9 cellular contexts compared by ENCODE assay signal in the genomic region with DNA sequence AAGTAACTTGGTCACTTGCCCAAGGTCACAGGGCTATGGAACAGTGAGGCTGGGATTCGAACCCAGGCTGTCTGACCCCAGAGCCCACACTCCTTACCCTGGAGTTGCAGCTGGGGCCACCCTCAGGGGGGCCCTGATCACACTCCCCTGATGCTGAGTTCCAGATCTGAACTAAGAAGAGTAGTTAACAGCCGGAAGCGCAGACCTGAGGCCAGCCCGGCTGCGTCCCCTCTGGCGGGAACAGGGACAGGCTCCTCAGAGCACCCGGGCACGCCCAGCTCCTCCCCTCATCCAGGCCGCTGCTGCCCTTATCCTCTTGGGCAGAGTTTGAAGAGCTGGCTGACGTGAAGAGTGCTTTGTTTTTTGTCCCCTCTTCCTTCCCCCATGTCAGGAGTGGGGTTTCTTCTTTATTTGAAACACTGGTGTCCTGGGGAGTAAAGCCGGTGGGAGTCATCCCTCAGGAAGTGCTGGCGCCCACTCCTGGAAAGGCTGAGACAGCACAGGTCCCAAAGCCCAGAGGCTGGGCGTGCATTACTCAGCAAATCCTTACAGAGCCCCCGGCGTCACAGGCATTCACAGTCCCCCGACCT. TPM values are rescaled to one million over a fixed set of nuclear protein-coding genes. Genes with fewer than 3 reads are reported as not detected.
DNase-seq lines count a peak whose midpoint lies in the region; ATAC-seq and TF ChIP-seq lines count a peak whose summit lies in the region.
"Had no signal": no experiment of that assay in that cellular context is flagged by ENCODE, and none has a peak within 500 bp of the region (broad histone marks: within the 10 kb centered on the region; RNA-seq: fewer than 3 reads in every experiment).

No MANE protein-coding gene starts in this region.

- CTCF ChIA-PET in activated CD8-positive, alpha-beta T cell treated with anti-CD3 and anti-CD28 coated beads for 36 hours (lab: Charles Lee): interaction anchor here (0.8 to 13.5 kb wide), 7 partner anchors 20 to 92 kb away, joined by 3 to 460 read pairs (median 4); a partner anchor contains a TSS

- H3K4me3 Mint-ChIP-seq in CD4-positive, CD25-positive, alpha-beta regulatory T cell: peak overlapping the region; percentile 73 to 93 (median 86)
- peak overlapping the region; percentile 86 for H3K4me3 Mint-ChIP-seq in GM23338
- peak overlapping the region; percentile 95 for H3K4me3 Mint-ChIP-seq in activated CD8-positive, alpha-beta T cell treated with anti-CD3 and anti-CD28 coated beads for 36 hours
- H3K4me3 Mint-ChIP-seq in natural killer cell treated with Interleukin-12 subunit alpha and Interleukin-12 subunit beta and Interleukin-15 and Interleukin-18, amount 100 ng/mL, for 72 hours: peak overlapping the region; percentile 89

- peaks cover 11 to 73% (median 48%) of the 10 kb centered on the region in 4 donors for H3K4me1 Mint-ChIP-seq in CD4-positive, CD25-positive, alpha-beta regulatory T cell
- H3K4me1 Mint-ChIP-seq in GM23338: peaks cover 51% of the 10 kb centered on the region
- peaks cover 84% of the 10 kb centered on the region for H3K4me1 Mint-ChIP-seq in activated CD8-positive, alpha-beta T cell treated with anti-CD3 and anti-CD28 coated beads for 36 hours (ENCODE audit: low read depth)
- H3K4me1 Mint-ChIP-seq in natural killer cell treated with Interleukin-12 subunit alpha and Interleukin-12 subunit beta and Interleukin-15 and Interleukin-18, amount 100 ng/mL, for 72 hours (ENCODE audit: low read depth in 2 of 2): peaks cover 56 to 57% of the 10 kb centered on the region in 2 donors

- H3F3A ChIP-seq in GM23338 (replicated peaks; ENCODE audit: low read depth): peaks cover 39% of the 10 kb centered on the region

- peaks cover 70% of the 10 kb centered on the region for H3K4me1 ChIP-seq in CD4-positive, CD25-positive, alpha-beta regulatory T cell (ENCODE audit: control insufficient read depth, insufficient read depth, low read length, poor library complexity, severe bottlenecking)
- H3K4me1 ChIP-seq in GM23338 (ENCODE audit: insufficient read depth): peaks cover 38% of the 10 kb centered on the region

- peak overlapping the region; percentile 98 for H3K27ac ChIP-seq in CD4-positive, CD25-positive, alpha-beta regulatory T cell (ENCODE audit: insufficient read depth, low read length, poor library complexity, severe bottlenecking)
- H3K27ac ChIP-seq in GM23338 (ENCODE audit: low read depth): peak overlapping the region; percentile 91

- intact Hi-C loops in activated CD8-positive, alpha-beta T cell treated with anti-CD3 and anti-CD28 coated beads for 36 hours (cut with micrococcal nuclease): loop anchor here (2.0 kb wide), 1 partner anchor 17 kb away; a partner anchor contains a TSS

- POLR2A ChIA-PET in activated CD8-positive, alpha-beta T cell treated with anti-CD3 and anti-CD28 coated beads for 36 hours (lab: Charles Lee): interaction anchor here (1.0 to 25.2 kb wide), 7 partner anchors 12 to 158 kb away, joined by 3 to 1266 read pairs (median 3); a partner anchor contains a TSS

- H3K27me3 Mint-ChIP-seq in CD4-positive, CD25-positive, alpha-beta regulatory T cell: no peaks in the 10 kb centered on the region
- H3K27me3 Mint-ChIP-seq in GM23338 (ENCODE audit: insufficient read depth, low read depth, poor library complexity): peaks cover 25% of the 10 kb centered on the region
- H3K27me3 Mint-ChIP-seq in activated CD8-positive, alpha-beta T cell treated with anti-CD3 and anti-CD28 coated beads for 36 hours: no peaks in the 10 kb centered on the region
- H3K27me3 Mint-ChIP-seq in natural killer cell treated with Interleukin-12 subunit alpha and Interleukin-12 subunit beta and Interleukin-15 and Interleukin-18, amount 100 ng/mL, for 72 hours: no peaks in the 10 kb centered on the region

- H3K79me2 ChIP-seq in GM23338 (replicated peaks; ENCODE audit: insufficient read depth): peaks cover 17% of the 10 kb centered on the region

- peak in 2 of 3 donors; percentile 48 to 79 for DNase-seq in CD4-positive, CD25-positive, alpha-beta regulatory T cell
- DNase-seq in GM23338 (ENCODE audit: low spot score): peak; percentile 91
- peak; percentile 66 for DNase-seq in NCI-H2227 treated with DMSO at 0.1 percent for 48 hours (lab: John Stamatoyannopoulos, UW)
- DNase-seq in activated CD8-positive, alpha-beta T cell treated with anti-CD3 and anti-CD28 coated beads for 36 hours: peak; percentile 78
- DNase-seq in fibroblast of peridontal ligament (ENCODE audit: extremely low read depth): peak; percentile 73
- no peak for DNase-seq in natural killer cell treated with Interleukin-12 subunit alpha and Interleukin-12 subunit beta and Interleukin-15 and Interleukin-18, amount 100 ng/mL, for 72 hours (ENCODE audit: low spot score)

- H3K4me2 ChIP-seq in GM23338: peak overlapping the region; percentile 98

- no peaks in the 10 kb centered on the region for H3K9me2 ChIP-seq in GM23338 (ENCODE audit: insufficient read depth)

- peaks cover 33% of the 10 kb centered on the region for H3K36me3 ChIP-seq in CD4-positive, CD25-positive, alpha-beta regulatory T cell (ENCODE audit: control insufficient read depth, insufficient read depth, low read length)
- peaks cover 15% of the 10 kb centered on the region for H3K36me3 ChIP-seq in GM23338 (ENCODE audit: insufficient read depth)

- peak overlapping the region; percentile 83; the same call in 1 of the 2 replicates for H2AFZ ChIP-seq in GM23338

- H3K27me3 ChIP-seq in CD4-positive, CD25-positive, alpha-beta regulatory T cell (ENCODE audit: control insufficient read depth, insufficient read depth, low read length): no peaks in the 10 kb centered on the region
- no peaks in the 10 kb centered on the region for H3K27me3 ChIP-seq in GM23338 (ENCODE audit: insufficient read depth)

- H3K36me3 Mint-ChIP-seq in CD4-positive, CD25-positive, alpha-beta regulatory T cell: peaks cover 35% of the 10 kb centered on the region
- peaks cover 29% of the 10 kb centered on the region for H3K36me3 Mint-ChIP-seq in GM23338 (ENCODE audit: low read depth)
- H3K36me3 Mint-ChIP-seq in activated CD8-positive, alpha-beta T cell treated with anti-CD3 and anti-CD28 coated beads for 36 hours (ENCODE audit: low read depth): peaks cover 67% of the 10 kb centered on the region
- H3K36me3 Mint-ChIP-seq in natural killer cell treated with Interleukin-12 subunit alpha and Interleukin-12 subunit beta and Interleukin-15 and Interleukin-18, amount 100 ng/mL, for 72 hours: peaks cover 17% of the 10 kb centered on the region

- H3K27ac Mint-ChIP-seq in CD4-positive, CD25-positive, alpha-beta regulatory T cell: peak overlapping the region; percentile 98 to 99 (median 99)
- peak overlapping the region; percentile 98 for H3K27ac Mint-ChIP-seq in GM23338
- H3K27ac Mint-ChIP-seq in activated CD8-positive, alpha-beta T cell treated with anti-CD3 and anti-CD28 coated beads for 36 hours: peak overlapping the region; percentile 93
- H3K27ac Mint-ChIP-seq in natural killer cell treated with Interleukin-12 subunit alpha and Interleukin-12 subunit beta and Interleukin-15 and Interleukin-18, amount 100 ng/mL, for 72 hours: peak overlapping the region; percentile 96

- no peaks in the 10 kb centered on the region for H3K9me3 ChIP-seq in CD4-positive, CD25-positive, alpha-beta regulatory T cell (ENCODE audit: control insufficient read depth in 2 of 2, low read length in 2 of 2)

- TF ChIP-seq CTCF in GM23338 (conservative IDR thresholded peaks at IDR 0.05; ENCODE audit: low read depth in 2 of 2): peak; percentile 63 to 80
- TF ChIP-seq CTCF in activated CD8-positive, alpha-beta T cell treated with anti-CD3 and anti-CD28 coated beads for 36 hours (IDR thresholded peaks at IDR 0.05): no peak

- H4K20me1 ChIP-seq in GM23338 (replicated peaks; ENCODE audit: insufficient read depth): peaks cover 4% of the 10 kb centered on the region; the same call in 1 of the 2 replicates

- no peaks in the 10 kb centered on the region for H3K9me3 Mint-ChIP-seq in CD4-positive, CD25-positive, alpha-beta regulatory T cell
- H3K9me3 Mint-ChIP-seq in GM23338: no peaks in the 10 kb centered on the region
- H3K9me3 Mint-ChIP-seq in activated CD8-positive, alpha-beta T cell treated with anti-CD3 and anti-CD28 coated beads for 36 hours: no peaks in the 10 kb centered on the region
- H3K9me3 Mint-ChIP-seq in natural killer cell treated with Interleukin-12 subunit alpha and Interleukin-12 subunit beta and Interleukin-15 and Interleukin-18, amount 100 ng/mL, for 72 hours: no peaks in the 10 kb centered on the region

- ATAC-seq in CD4-positive, CD25-positive, alpha-beta regulatory T cell (ENCODE audit: low read depth in 2 of 2): peak; percentile 21 to 22
- ATAC-seq in GM23338: peak; percentile 54
- ATAC-seq in activated CD8-positive, alpha-beta T cell treated with anti-CD3 and anti-CD28 coated beads for 36 hours: peak; percentile 43
- ATAC-seq in natural killer cell treated with Interleukin-12 subunit alpha and Interleukin-12 subunit beta and Interleukin-15 and Interleukin-18, amount 100 ng/mL, for 72 hours: peak in 1 of 2 donors; percentile 34
- no peak for ATAC-seq in HG02840 (IDR thresholded peaks at IDR 0.05; ENCODE audit: low FRiP score, unreplicated experiment)
- no peak for ATAC-seq in GM18909 (IDR thresholded peaks at IDR 0.05; ENCODE audit: poor library complexity, unreplicated experiment)

- peak overlapping the region; percentile 65 for H3K4me3 ChIP-seq in CD4-positive, CD25-positive, alpha-beta regulatory T cell (ENCODE audit: low read depth, low read length)
- peak overlapping the region; percentile 95 for H3K4me3 ChIP-seq in GM23338

RNA-seq across cellular contexts. Expression of a gene that starts 8.7 kb away (rescaled TPM):
- 134 TPM for total RNA-seq in CD4-positive, CD25-positive, alpha-beta regulatory T cell
- polyA plus RNA-seq in CD4-positive, CD25-positive, alpha-beta regulatory T cell: 100 to 1,000 TPM; 118 to 134 (median 125) TPM
- 378 and 416 TPM in 2 replicates for total RNA-seq in GM23338 (2014; rRNA removed; shearing (Covaris generic))
- polyA plus RNA-seq in GM23338 (2016; fragmentation: Nextera tagmentation; extraction: Ambion mirVana): 224 and 238 TPM in 2 replicates
- 100 to 1,000 TPM; 419 to 428 TPM for total RNA-seq in activated CD8-positive, alpha-beta T cell treated with anti-CD3 and anti-CD28 coated beads for 36 hours
- 100 to 1,000 TPM; 227 to 350 TPM for total RNA-seq in natural killer cell treated with Interleukin-12 subunit alpha and Interleukin-12 subunit beta and Interleukin-15 and Interleukin-18, amount 100 ng/mL, for 72 hours

RNA-seq across cellular contexts. Expression of a gene that starts 8.9 kb away (rescaled TPM):
- 44.1 TPM for total RNA-seq in CD4-positive, CD25-positive, alpha-beta regulatory T cell
- 10 to 100 TPM; 71.8 to 89.4 (median 79.4) TPM for polyA plus RNA-seq in CD4-positive, CD25-positive, alpha-beta regulatory T cell
- 66.7 and 71.7 TPM in 2 replicates for total RNA-seq in GM23338 (2014; rRNA removed; shearing (Covaris generic))
- polyA plus RNA-seq in GM23338 (2016; fragmentation: Nextera tagmentation; extraction: Ambion mirVana): 157 and 160 TPM in 2 replicates
- total RNA-seq in activated CD8-positive, alpha-beta T cell treated with anti-CD3 and anti-CD28 coated beads for 36 hours: 10 to 100 TPM; 88.6 to 97.8 TPM
- total RNA-seq in natural killer cell treated with Interleukin-12 subunit alpha and Interleukin-12 subunit beta and Interleukin-15 and Interleukin-18, amount 100 ng/mL, for 72 hours: 100 to 1,000 TPM in 1 of 2 donors, 10 to 100 TPM in 1; 74.9 to 141 TPM

RNA-seq across cellular contexts. Expression of a gene that starts 10.6 kb away (rescaled TPM):
- total RNA-seq in CD4-positive, CD25-positive, alpha-beta regulatory T cell: 174 TPM
- polyA plus RNA-seq in CD4-positive, CD25-positive, alpha-beta regulatory T cell: 100 to 1,000 TPM; 261 to 321 (median 291) TPM
- total RNA-seq in GM23338 (2014; rRNA removed; shearing (Covaris generic)): 24.7 and 25.3 TPM in 2 replicates
- polyA plus RNA-seq in GM23338 (2016; fragmentation: Nextera tagmentation; extraction: Ambion mirVana): 35.4 and 40.6 TPM in 2 replicates
- total RNA-seq in activated CD8-positive, alpha-beta T cell treated with anti-CD3 and anti-CD28 coated beads for 36 hours: 100 to 1,000 TPM; 485 to 489 TPM
- total RNA-seq in natural killer cell treated with Interleukin-12 subunit alpha and Interleukin-12 subunit beta and Interleukin-15 and Interleukin-18, amount 100 ng/mL, for 72 hours: 100 to 1,000 TPM in 1 of 2 donors, 10 to 100 TPM in 1; 71.6 to 131 TPM

RNA-seq across cellular contexts. Expression of a gene that starts 18.0 kb away (rescaled TPM):
- 186 TPM for total RNA-seq in CD4-positive, CD25-positive, alpha-beta regulatory T cell
- polyA plus RNA-seq in CD4-positive, CD25-positive, alpha-beta regulatory T cell: 100 to 1,000 TPM; 310 to 410 (median 340) TPM
- 186 and 204 TPM in 2 replicates for total RNA-seq in GM23338 (2014; rRNA removed; shearing (Covaris generic))
- polyA plus RNA-seq in GM23338 (2016; fragmentation: Nextera tagmentation; extraction: Ambion mirVana): 262 and 285 TPM in 2 replicates
- 100 to 1,000 TPM; 226 to 244 TPM for total RNA-seq in activated CD8-positive, alpha-beta T cell treated with anti-CD3 and anti-CD28 coated beads for 36 hours
- 100 to 1,000 TPM in 1 of 2 donors, 10 to 100 TPM in 1; 89.7 to 106 TPM for total RNA-seq in natural killer cell treated with Interleukin-12 subunit alpha and Interleukin-12 subunit beta and Interleukin-15 and Interleukin-18, amount 100 ng/mL, for 72 hours

RNA-seq across cellular contexts. Expression of a gene that starts 18.2 kb away (rescaled TPM):
- total RNA-seq in CD4-positive, CD25-positive, alpha-beta regulatory T cell: not detected
- polyA plus RNA-seq in CD4-positive, CD25-positive, alpha-beta regulatory T cell: not detected
- not detected in 2 replicates for total RNA-seq in GM23338 (2014; rRNA removed; shearing (Covaris generic))
- not detected in 2 replicates for polyA plus RNA-seq in GM23338 (2016; fragmentation: Nextera tagmentation; extraction: Ambion mirVana)
- total RNA-seq in activated CD8-positive, alpha-beta T cell treated with anti-CD3 and anti-CD28 coated beads for 36 hours: not detected
- total RNA-seq in natural killer cell treated with Interleukin-12 subunit alpha and Interleukin-12 subunit beta and Interleukin-15 and Interleukin-18, amount 100 ng/mL, for 72 hours: not detected
- total RNA-seq: subcutaneous adipose tissue had no signal

Comparison
In these comparisons a context has a peak if more than half of its experiments do, and no peak if none do; other contexts are left out.
1. ATAC-seq: peak in CD4-positive, CD25-positive, alpha-beta regulatory T cell (2 of 2), GM23338 (single experiment) and activated CD8-positive, alpha-beta T cell treated with anti-CD3 and anti-CD28 coated beads for 36 hours (single experiment); none in HG02840 (single experiment) and GM18909 (single experiment).
2. Peak in every context shown above with its lines, with median percentiles within 50 percentile points of each other: H3K27ac Mint-ChIP-seq and H3K4me3 Mint-ChIP-seq.